Comparison of ENCODE assay signal across 10 cellular contexts in the genomic region with DNA sequence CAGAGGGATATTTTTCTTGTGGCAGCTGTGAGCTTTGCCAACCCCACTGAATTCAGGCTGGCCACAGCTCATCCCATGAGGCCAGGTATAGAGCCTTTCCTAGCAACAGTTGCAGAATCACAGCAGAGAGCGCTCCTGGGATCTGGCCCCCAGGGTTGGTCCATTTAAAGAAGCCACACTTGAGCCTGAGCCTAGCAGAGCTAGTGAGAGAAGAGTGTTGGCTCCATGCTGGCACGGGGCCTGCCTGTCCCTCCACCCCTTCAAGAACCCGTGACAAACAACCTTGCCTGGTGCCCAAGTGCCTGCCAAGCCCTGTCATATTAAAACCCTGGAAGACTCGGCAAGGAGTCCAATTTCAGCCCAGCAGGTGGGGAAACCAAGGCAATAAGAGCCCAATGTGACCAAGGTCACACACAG.
DNase-seq lines count a peak whose midpoint lies in the region; ATAC-seq and TF ChIP-seq lines count a peak whose summit lies in the region.
"Had no signal": no experiment of that assay in that cellular context is flagged by ENCODE, and none has a peak within 500 bp of the region (broad histone marks: within the 10 kb centered on the region; RNA-seq: fewer than 3 reads in every experiment).

No MANE protein-coding gene starts in this region.

- TF ChIP-seq POLR2A in gastrocnemius medialis (IDR thresholded peaks at IDR 0.05), result no peak

- 28 to 29% methylated on average over 4 of the region's 4 CpGs for WGBS in GM23248 (ENCODE audit: low coverage in 1 of 2, low lambda C conversion rate in 2 of 2, missing lambda C conversion rate in 2 of 2), 2 experiments

- peak overlapping the region; percentile 74 for H3K4me2 ChIP-seq in GM23248 (ENCODE audit: unreplicated experiment)
- H3K4me2 ChIP-seq: KMS-11 had no signal

- H3K27ac ChIP-seq in GM23248 (peak overlapping the region; percentile 98), gastrocnemius medialis (peak overlapping the region; percentile 90 to 98 (median 94))
- H3K27ac ChIP-seq: KMS-11 had no signal

- peak overlapping the region; percentile 36 for H3K4me3 ChIP-seq in GM23248
- peak overlapping the region; percentile 11 for H3K4me3 ChIP-seq in fibroblast of the aortic adventitia (ENCODE audit: low read depth, low read length)
- peak overlapping the region in 1 of 4 donors; percentile 49 for H3K4me3 ChIP-seq in gastrocnemius medialis

- no peaks in the 10 kb centered on the region for H3K27me3 ChIP-seq in GM23248 (replicated peaks; ENCODE audit: insufficient read depth)
- H3K27me3 ChIP-seq in gastrocnemius medialis, result no peaks in the 10 kb centered on the region

- no peaks in the 10 kb centered on the region for H4K20me1 ChIP-seq in GM23248 (ENCODE audit: insufficient read depth)

- H3K4me1 ChIP-seq in GM23248 (ENCODE audit: insufficient read depth) (peaks cover 41% of the 10 kb centered on the region), gastrocnemius medialis (peaks cover 47 to 52% of the 10 kb centered on the region in 2 donors)

- no peaks in the 10 kb centered on the region for H3K9me3 ChIP-seq in GM23248 (ENCODE audit: low read depth)
- no peaks in the 10 kb centered on the region for H3K9me3 ChIP-seq in gastrocnemius medialis

- no peak for TF ChIP-seq CTCF in fibroblast of the aortic adventitia (IDR thresholded peaks at IDR 0.05; ENCODE audit: insufficient read depth, low read length)
- no peak for TF ChIP-seq CTCF in gastrocnemius medialis (IDR thresholded peaks at IDR 0.05 in 4 of 5, conservative IDR thresholded peaks at IDR 0.05 in 1 of 5)

- peak overlapping the region; percentile 88 for H3K9ac ChIP-seq in GM23248
- H3K9ac ChIP-seq: KMS-11 had no signal

- DNase-seq in GM23248 (peak; percentile 56), NCI-H446 treated with DMSO at 0.1 percent for 48 hours (lab: John Stamatoyannopoulos, UW) (peak; percentile 87), fibroblast of the aortic adventitia (ENCODE audit: low read depth) (peak; percentile 19), gastrocnemius medialis (peak; percentile 89 to 97), UCSD-AML1 (lab: John Stamatoyannopoulos, UW; ENCODE audit: unreplicated experiment) (no peak)
- DNase-seq: activated T-cell treated with anti-CD3 and anti-CD28 coated beads, Interleukin-2, amount 50 U/mL, for 48 hours had no signal

- peak overlapping the region; percentile 10; the same call in 1 of the 2 replicates for H2AFZ ChIP-seq in GM23248

- intact Hi-C loops in gastrocnemius medialis (cut with DNase I; ENCODE audit: low total_unique reads), result loop anchor here (1.0 to 5.0 kb wide), 5 partner anchors 39 to 400 kb away; a partner anchor contains a TSS

- H3F3A ChIP-seq in GM23248 (ENCODE audit: insufficient read depth), result peaks cover 20% of the 10 kb centered on the region

- H3K36me3 ChIP-seq in GM23248 (ENCODE audit: low read depth) (no peaks in the 10 kb centered on the region), gastrocnemius medialis (no peaks in the 10 kb centered on the region)

- in situ Hi-C loops in GM23248 (cut with MboI) (loop anchor here (10.0 kb wide), 1 partner anchor 147 kb away; no protein-coding TSS in a partner anchor), gastrocnemius medialis (cut with MboI; ENCODE audit: low sequenced_read_pairs in 4 of 4) (loop anchor here in 1 of 4 donors (10.0 kb wide), 1 partner anchor 147 kb away; no protein-coding TSS in a partner anchor)

- no peaks in the 10 kb centered on the region for H3K79me2 ChIP-seq in GM23248 (ENCODE audit: insufficient read depth)

- H3K9me2 ChIP-seq in GM23248 (ENCODE audit: insufficient read depth), result no peaks in the 10 kb centered on the region

- ATAC-seq in gastrocnemius medialis (peak; percentile 57 to 65), GM21576 (IDR thresholded peaks at IDR 0.05; ENCODE audit: unreplicated experiment) (no peak), HG03521 (IDR thresholded peaks at IDR 0.05; ENCODE audit: unreplicated experiment) (no peak), HG02884 (IDR thresholded peaks at IDR 0.05; ENCODE audit: unreplicated experiment) (no peak)

Comparison
In these comparisons a context has a peak if more than half of its experiments do, and no peak if none do; other contexts are left out.
1. ATAC-seq: peak in gastrocnemius medialis (2 of 2); none in GM21576 (single experiment), HG03521 (single experiment) and HG02884 (single experiment).